In genomic region chr3:129989391-129989790, GRCh38 we compare ENCODE assay signal across 22 cellular contexts. TPM values are rescaled to one million over a fixed set of nuclear protein-coding genes. Genes with fewer than 3 reads are reported as not detected.
DNase-seq lines count a peak whose midpoint lies in the region; TF ChIP-seq lines count a peak whose summit lies in the region.
"Had no signal": no experiment of that assay in that cellular context is flagged by ENCODE, and none has a peak within 500 bp of the region (broad histone marks: within the 10 kb centered on the region; RNA-seq: fewer than 3 reads in every experiment).

No MANE protein-coding gene starts in this region.

- H3K36me3 Mint-ChIP-seq in brain (no peaks in the 10 kb centered on the region), neural crest cell (ENCODE audit: low read depth) (no peaks in the 10 kb centered on the region)
- H3K36me3 Mint-ChIP-seq in activated naive CD8-positive, alpha-beta T cell treated with anti-CD3 and anti-CD28 coated beads for 36 hours, result no peaks in the 10 kb centered on the region
- H3K36me3 Mint-ChIP-seq: CD8-positive, alpha-beta T cell had no signal

- no peaks in the 10 kb centered on the region for H3K36me3 ChIP-seq in brain microvascular endothelial cell (replicated peaks)
- H3K36me3 ChIP-seq: BLaER1 treated with 17β-estradiol and CSF1 and Interleukin-3, amounts not matched to agents 10 nM and 100 nM had no signal

- in situ Hi-C loops in brain microvascular endothelial cell (cut with HindIII; ENCODE audit: low pct_ligation_motif_present, low sequenced_read_pairs), result no loop called here

- H3K4me1 Mint-ChIP-seq in brain (peaks cover 40% of the 10 kb centered on the region), neural crest cell (peaks cover 21% of the 10 kb centered on the region)
- no peaks in the 10 kb centered on the region for H3K4me1 Mint-ChIP-seq in activated naive CD8-positive, alpha-beta T cell treated with anti-CD3 and anti-CD28 coated beads for 36 hours
- H3K4me1 Mint-ChIP-seq: IgD-negative memory B cell had no signal

- H3K27me3 ChIP-seq in brain microvascular endothelial cell (replicated peaks), result peaks cover 3% of the 10 kb centered on the region
- H3K27me3 ChIP-seq: BLaER1 treated with 17β-estradiol and CSF1 and Interleukin-3, amounts not matched to agents 10 nM and 100 nM had no signal

- TF ChIP-seq CTCF in brain (conservative IDR thresholded peaks at IDR 0.05) (no peak), neural crest cell (conservative IDR thresholded peaks at IDR 0.05) (no peak), brain microvascular endothelial cell (IDR thresholded peaks at IDR 0.05; ENCODE audit: low read depth, low read length, missing control alignments) (no peak)

- DNase-seq in DMS153 treated with DMSO at 0.1 percent for 48 hours (lab: John Stamatoyannopoulos, UW; ENCODE audit: unreplicated experiment) (peak; percentile 20), DMS153 (lab: John Stamatoyannopoulos, UW) (no peak), ELF-1 (ENCODE audit: low read depth, low spot score) (peak; percentile 7), neural crest cell (ENCODE audit: low read depth, low spot score) (no peak), brain microvascular endothelial cell (no peak)
- DNase-seq in activated naive CD8-positive, alpha-beta T cell treated with anti-CD3 and anti-CD28 coated beads for 36 hours, result no peak
- no peak for DNase-seq in central memory CD4-positive, alpha-beta T cell
- DNase-seq: ACHN; CD8-positive, alpha-beta T cell; GF-D8; H7; HFFc6; NCI-H187 treated with DMSO at 0.1 percent for 48 hours; NCI-H226; NCI-H524 treated with DMSO at 0.1 percent for 48 hours; Right ventricle myocardium superior; SK-N-SH had no signal

- no peak overlapping the region for H3K4me3 ChIP-seq in brain microvascular endothelial cell (ENCODE audit: low read depth, low read length)
- H3K4me3 ChIP-seq: BLaER1 treated with 17β-estradiol and CSF1 and Interleukin-3, amounts not matched to agents 10 nM and 100 nM had no signal

- H3K27me3 Mint-ChIP-seq in brain (peaks cover 6% of the 10 kb centered on the region), neural crest cell (ENCODE audit: low read depth) (peaks cover 3% of the 10 kb centered on the region)
- peaks cover 8% of the 10 kb centered on the region for H3K27me3 Mint-ChIP-seq in activated naive CD8-positive, alpha-beta T cell treated with anti-CD3 and anti-CD28 coated beads for 36 hours

- H3K4me3 Mint-ChIP-seq in brain (peak overlapping the region in 4 of 5 experiments; percentile 16 to 52 (median 24)), neural crest cell (no peak overlapping the region)
- H3K4me3 Mint-ChIP-seq in activated naive CD8-positive, alpha-beta T cell treated with anti-CD3 and anti-CD28 coated beads for 36 hours, result no peak overlapping the region
- H3K4me3 Mint-ChIP-seq: CD8-positive, alpha-beta T cell; HFFc6; IgD-negative memory B cell had no signal

- H3K27ac Mint-ChIP-seq in brain (peak overlapping the region; percentile 5 to 90 (median 82)), neural crest cell (ENCODE audit: unreplicated experiment) (peak overlapping the region; percentile 1)
- H3K27ac Mint-ChIP-seq in activated naive CD8-positive, alpha-beta T cell treated with anti-CD3 and anti-CD28 coated beads for 36 hours, result no peak overlapping the region
- H3K27ac Mint-ChIP-seq: CD8-positive, alpha-beta T cell; HFFc6; IgD-negative memory B cell had no signal

- H3K9me3 Mint-ChIP-seq in brain, result peaks cover 0 to 4% (median 3%) of the 10 kb centered on the region in 5 experiments
- H3K9me3 Mint-ChIP-seq in neural crest cell, result no peaks in the 10 kb centered on the region
- H3K9me3 Mint-ChIP-seq in activated naive CD8-positive, alpha-beta T cell treated with anti-CD3 and anti-CD28 coated beads for 36 hours, result no peaks in the 10 kb centered on the region
- H3K9me3 Mint-ChIP-seq: CD8-positive, alpha-beta T cell; HFFc6; IgD-negative memory B cell had no signal

- no peak overlapping the region for H3K27ac ChIP-seq in brain microvascular endothelial cell
- H3K27ac ChIP-seq: 22Rv1; BLaER1 treated with 17β-estradiol and CSF1 and Interleukin-3, amounts not matched to agents 10 nM and 100 nM had no signal

RNA-seq across cellular contexts. Expression of gene TRH, which starts 14.9 kb away (rescaled TPM):
- polyA plus RNA-seq in brain (ENCODE audit: insufficient read depth, low read depth, low replicate concordance), result 13.8 TPM
- 0.36 and 0.61 TPM in 2 replicates for total RNA-seq in neural crest cell
- total RNA-seq in activated naive CD8-positive, alpha-beta T cell treated with anti-CD3 and anti-CD28 coated beads for 36 hours, result not detected
- total RNA-seq: CD8-positive, alpha-beta T cell; HFFc6; Right ventricle myocardium superior; RPMI7951 had no signal
- polyA plus RNA-seq: IgD-negative memory B cell, SK-N-SH had no signal

Comparison
In these comparisons a context has a peak if more than half of its experiments do, and no peak if none do; other contexts are left out.
1. DNase-seq: peak in DMS153 treated with DMSO at 0.1 percent for 48 hours (single experiment) and ELF-1 (single experiment); none in DMS153 (single experiment), neural crest cell (single experiment), brain microvascular endothelial cell (single experiment), activated naive CD8-positive, alpha-beta T cell treated with anti-CD3 and anti-CD28 coated beads for 36 hours (single experiment) and central memory CD4-positive, alpha-beta T cell (single experiment).
2. H3K4me3 Mint-ChIP-seq: peak in brain (4 of 5); none in neural crest cell (single experiment) and activated naive CD8-positive, alpha-beta T cell treated with anti-CD3 and anti-CD28 coated beads for 36 hours (single experiment).